Comparison of ENCODE assay signal across 12 cellular contexts in genomic region chr20:49297605-49298530, GRCh38. TPM values are rescaled to one million over a fixed set of nuclear protein-coding genes. Genes with fewer than 3 reads are reported as not detected.
DNase-seq lines count a peak whose midpoint lies in the region; ATAC-seq and TF ChIP-seq lines count a peak whose summit lies in the region.
"Had no signal": no experiment of that assay in that cellular context is flagged by ENCODE, and none has a peak within 500 bp of the region (broad histone marks: within the 10 kb centered on the region; RNA-seq: fewer than 3 reads in every experiment).

No MANE protein-coding gene starts in this region.

- no CpG with 5 or more reads among the region's 6 CpGs for WGBS in IMR-90 (ENCODE audit: extremely low coverage in 2 of 2, insufficient read length in 1 of 2), 2 experiments
- WGBS in heart right ventricle, 2 donors: 84% methylated on average over 6 of the region's 6 CpGs

- H3K36me3 Mint-ChIP-seq in CD8-positive, alpha-beta T cell: peaks cover 18% of the 10 kb centered on the region
- peaks cover 15% of the 10 kb centered on the region for H3K36me3 Mint-ChIP-seq in activated T-helper 17 cell treated with anti-CD3 and anti-CD28 coated beads, Interleukin-2, amount 50 U/mL, for 72 hours (ENCODE audit: low read depth)
- peaks cover 9 to 32% (median 24%) of the 10 kb centered on the region in 5 donors for H3K36me3 Mint-ChIP-seq in naive thymus-derived CD4-positive, alpha-beta T cell

- no peaks in the 10 kb centered on the region for H3K27me3 ChIP-seq in CD8-positive, alpha-beta T cell (ENCODE audit: insufficient read depth, low read length)
- H3K27me3 ChIP-seq in IMR-90 (ENCODE audit: control insufficient read depth, insufficient read depth, low read length) (no peaks in the 10 kb centered on the region), heart right ventricle (no peaks in the 10 kb centered on the region)
- no peaks in the 10 kb centered on the region for H3K27me3 ChIP-seq in naive thymus-derived CD4-positive, alpha-beta T cell (ENCODE audit: control insufficient read depth in 2 of 2, insufficient read depth in 2 of 2, low read length in 2 of 2)

- POLR2A ChIA-PET in CD8-positive, alpha-beta T cell (lab: Charles Lee): interaction anchor here (0.6 to 1.9 kb wide), 6 partner anchors 9 to 519 kb away, joined by 3 to 28 read pairs (median 4); partner anchors contain the start of gene ZNFX1
- POLR2A ChIA-PET in IMR-90 (lab: Charles Lee; ENCODE audit: unreplicated experiment): no interaction called here
- POLR2A ChIA-PET in naive thymus-derived CD4-positive, alpha-beta T cell (lab: Charles Lee): interaction anchor here (1.9 kb wide), 1 partner anchor 19 kb away, joined by 6 read pairs; no protein-coding TSS in a partner anchor

- no peaks in the 10 kb centered on the region for H3K36me3 ChIP-seq in CD8-positive, alpha-beta T cell (ENCODE audit: insufficient read depth, low read length)
- H3K36me3 ChIP-seq in IMR-90 (ENCODE audit: control insufficient read depth, insufficient read depth, low read length): no peaks in the 10 kb centered on the region
- peaks cover 0 to 5% (median 0%) of the 10 kb centered on the region in 3 experiments for H3K36me3 ChIP-seq in naive thymus-derived CD4-positive, alpha-beta T cell (ENCODE audit: control insufficient read depth in 2 of 3, insufficient read depth in 3 of 3, low read length in 3 of 3)
- peaks cover 0 to 11% (median 2%) of the 10 kb centered on the region in 9 donors for H3K36me3 ChIP-seq in heart right ventricle

- H2AFZ ChIP-seq in IMR-90 (replicated peaks; ENCODE audit: low read length, poor library complexity): no peak overlapping the region

- no peak overlapping the region for H3K23ac ChIP-seq in IMR-90 (ENCODE audit: low read depth, low read length)

- H3K14ac ChIP-seq in IMR-90 (replicated peaks; ENCODE audit: low read depth, low read length): 0 out of 2 replicates have a peak overlapping the region, but pooled peaks have one; percentile 25

- peaks cover 8% of the 10 kb centered on the region for H3K9me3 Mint-ChIP-seq in CD8-positive, alpha-beta T cell
- H3K9me3 Mint-ChIP-seq in activated T-helper 17 cell treated with anti-CD3 and anti-CD28 coated beads, Interleukin-2, amount 50 U/mL, for 72 hours: no peaks in the 10 kb centered on the region
- H3K9me3 Mint-ChIP-seq in naive thymus-derived CD4-positive, alpha-beta T cell: peaks cover 4 to 19% (median 8%) of the 10 kb centered on the region in 11 donors

- H2AK5ac ChIP-seq in IMR-90 (ENCODE audit: low read depth, low read length): no peak overlapping the region

- H3K4me3 Mint-ChIP-seq in CD8-positive, alpha-beta T cell: no peak overlapping the region
- H3K4me3 Mint-ChIP-seq in activated T-helper 17 cell treated with anti-CD3 and anti-CD28 coated beads, Interleukin-2, amount 50 U/mL, for 72 hours: no peak overlapping the region
- H3K4me3 Mint-ChIP-seq in naive thymus-derived CD4-positive, alpha-beta T cell: peak overlapping the region in 1 of 10 donors; percentile 38

- H3K27ac Mint-ChIP-seq in CD8-positive, alpha-beta T cell: peak overlapping the region; percentile 84
- peak overlapping the region; percentile 41 for H3K27ac Mint-ChIP-seq in activated T-helper 17 cell treated with anti-CD3 and anti-CD28 coated beads, Interleukin-2, amount 50 U/mL, for 72 hours
- H3K27ac Mint-ChIP-seq in naive thymus-derived CD4-positive, alpha-beta T cell: peak overlapping the region in 5 of 9 donors; percentile 47 to 73 (median 71)
- H3K27ac Mint-ChIP-seq: progenitor cell of endocrine pancreas had no signal

- H3K27me3 Mint-ChIP-seq in CD8-positive, alpha-beta T cell (ENCODE audit: low read depth): no peaks in the 10 kb centered on the region
- no peaks in the 10 kb centered on the region for H3K27me3 Mint-ChIP-seq in activated T-helper 17 cell treated with anti-CD3 and anti-CD28 coated beads, Interleukin-2, amount 50 U/mL, for 72 hours
- H3K27me3 Mint-ChIP-seq in naive thymus-derived CD4-positive, alpha-beta T cell: no peaks in the 10 kb centered on the region
- H3K27me3 Mint-ChIP-seq: progenitor cell of endocrine pancreas had no signal

- no peak overlapping the region for H3K4me3 ChIP-seq in CD8-positive, alpha-beta T cell (ENCODE audit: low read depth, low read length)
- H3K4me3 ChIP-seq in IMR-90 (ENCODE audit: insufficient read depth, low read depth, low read length): no peak overlapping the region
- H3K4me3 ChIP-seq in naive thymus-derived CD4-positive, alpha-beta T cell (ENCODE audit: low read length): no peak overlapping the region
- no peak overlapping the region for H3K4me3 ChIP-seq in heart right ventricle

- no peak overlapping the region for H4K8ac ChIP-seq in IMR-90 (ENCODE audit: low read depth in 2 of 2, low read length in 2 of 2)

- no peak overlapping the region for H2AK9ac ChIP-seq in IMR-90 (replicated peaks; ENCODE audit: low read depth, low read length, poor library complexity)

- H2BK5ac ChIP-seq in IMR-90 (ENCODE audit: low read depth, low read length, poor library complexity, severe bottlenecking): no peak overlapping the region

- peak in 4 of 7 experiments; percentile 5 to 70 (median 32) for DNase-seq in CD8-positive, alpha-beta T cell
- no peak for DNase-seq in IMR-90
- no peak for DNase-seq in naive thymus-derived CD4-positive, alpha-beta T cell
- DNase-seq in activated naive CD4-positive, alpha-beta T cell (lab: John Stamatoyannopoulos, UW): no peak
- DNase-seq in heart right ventricle: no peak
- DNase-seq: activated CD4-positive, alpha-beta T cell treated with anti-CD3 and anti-CD28 coated beads, Interleukin-2, amount 50 U/mL, for 4 hours; DMS53; left ventricle myocardium superior; NCI-H510A had no signal

- dilution Hi-C loops in IMR-90 (cut with HindIII; ENCODE audit: low sequenced_read_pairs, unreplicated experiment): no loop called here

- no peak for TF ChIP-seq POLR2A in IMR-90 (IDR thresholded peaks at IDR 0.05; ENCODE audit: low read depth, low read length)

- H3K4me2 ChIP-seq in IMR-90 (ENCODE audit: low read depth, low read length): no peak overlapping the region

- H2BK120ac ChIP-seq in IMR-90 (ENCODE audit: low read depth, low read length): no peak overlapping the region

- peaks cover 9% of the 10 kb centered on the region for H3K4me1 ChIP-seq in CD8-positive, alpha-beta T cell (ENCODE audit: insufficient read depth, low read length)
- H3K4me1 ChIP-seq in IMR-90 (ENCODE audit: control insufficient read depth, insufficient read depth, low read length): no peaks in the 10 kb centered on the region
- H3K4me1 ChIP-seq in naive thymus-derived CD4-positive, alpha-beta T cell (ENCODE audit: control insufficient read depth in 2 of 2, insufficient read depth in 2 of 2, low read length in 2 of 2): peaks cover 0 to 7% of the 10 kb centered on the region in 2 donors
- peaks cover 0 to 13% (median 0%) of the 10 kb centered on the region in 9 donors for H3K4me1 ChIP-seq in heart right ventricle

- intact Hi-C loops in CD8-positive, alpha-beta T cell (cut with DNase I, micrococcal nuclease): no loop called here
- intact Hi-C loops in IMR-90 (cut with micrococcal nuclease): no loop called here
- intact Hi-C loops in naive thymus-derived CD4-positive, alpha-beta T cell (cut with micrococcal nuclease): no loop called here
- intact Hi-C loops in heart right ventricle (cut with DNase I): no loop called here

- H3K79me1 ChIP-seq in IMR-90 (ENCODE audit: low read depth in 1 of 2, low read length in 2 of 2): no peaks in the 10 kb centered on the region

- H3K9me1 ChIP-seq in IMR-90 (ENCODE audit: insufficient read depth, low read length): no peaks in the 10 kb centered on the region

- no peak overlapping the region for H3K56ac ChIP-seq in IMR-90 (ENCODE audit: extremely low read depth, insufficient read depth, low read length)

- peak; percentile 78 for ATAC-seq in CD8-positive, alpha-beta T cell
- ATAC-seq in IMR-90 (ENCODE audit: low read depth) (no peak), HG03469 (IDR thresholded peaks at IDR 0.05; ENCODE audit: unreplicated experiment) (no peak), heart right ventricle (no peak)
- no peak for ATAC-seq in activated T-helper 17 cell treated with anti-CD3 and anti-CD28 coated beads, Interleukin-2, amount 50 U/mL, for 72 hours (replicated peaks)
- ATAC-seq in naive thymus-derived CD4-positive, alpha-beta T cell: peak; percentile 45
- ATAC-seq: left ventricle myocardium superior had no signal

- peaks cover 14% of the 10 kb centered on the region for H3K4me1 Mint-ChIP-seq in CD8-positive, alpha-beta T cell (ENCODE audit: low read depth)
- H3K4me1 Mint-ChIP-seq in activated T-helper 17 cell treated with anti-CD3 and anti-CD28 coated beads, Interleukin-2, amount 50 U/mL, for 72 hours: peaks cover 5% of the 10 kb centered on the region
- peaks cover 5 to 13% (median 10%) of the 10 kb centered on the region in 7 donors for H3K4me1 Mint-ChIP-seq in naive thymus-derived CD4-positive, alpha-beta T cell

- no peak for TF ChIP-seq CTCF in CD8-positive, alpha-beta T cell (IDR thresholded peaks at IDR 0.05)
- TF ChIP-seq CTCF in IMR-90 (conservative IDR thresholded peaks at IDR 0.05; ENCODE audit: low read depth, low read length) (no peak), heart right ventricle (IDR thresholded peaks at IDR 0.05) (no peak)

- H2BK15ac ChIP-seq in IMR-90 (ENCODE audit: low read depth, low read length): no peak overlapping the region

- no peak overlapping the region for H2BK20ac ChIP-seq in IMR-90 (ENCODE audit: low read depth, low read length)

- CTCF ChIA-PET in CD8-positive, alpha-beta T cell (lab: Charles Lee): interaction anchor here (0.8 to 1.2 kb wide), 2 partner anchors 21 to 26 kb away, joined by 3 read pairs; no protein-coding TSS in a partner anchor
- CTCF ChIA-PET in IMR-90 (lab: Yijun Ruan, JAX): interaction anchor here (0.8 kb wide), 1 partner anchor 10 kb away, joined by 5 read pairs; no protein-coding TSS in a partner anchor
- CTCF ChIA-PET in naive thymus-derived CD4-positive, alpha-beta T cell (lab: Charles Lee): no interaction called here

- H3K4ac ChIP-seq in IMR-90 (ENCODE audit: low read depth, low read length): no peak overlapping the region

- no peak overlapping the region for H3K18ac ChIP-seq in IMR-90 (ENCODE audit: low read depth, low read length)

- no peak overlapping the region for H3K27ac ChIP-seq in CD8-positive, alpha-beta T cell (ENCODE audit: low read depth, low read length)
- H3K27ac ChIP-seq in IMR-90 (ENCODE audit: insufficient read depth, low read length): no peak overlapping the region
- H3K27ac ChIP-seq in naive thymus-derived CD4-positive, alpha-beta T cell (ENCODE audit: low read depth, low read length): no peak overlapping the region
- H3K27ac ChIP-seq in heart right ventricle: peak overlapping the region in 1 of 10 donors; percentile 77

- no TSS peak for BruUV-seq in IMR-90 (replicated peaks; lab: Mats Ljungman, UMichigan)

- H4K20me1 ChIP-seq in IMR-90 (ENCODE audit: insufficient read depth, low read length): no peaks in the 10 kb centered on the region

- TF ChIP-seq RAD21 in IMR-90 (IDR thresholded peaks at IDR 0.05; ENCODE audit: low read length): no peak

- in situ Hi-C loops in IMR-90 (cut with MboI; ENCODE audit: low sequenced_read_pairs): no loop called here

- H4K91ac ChIP-seq in IMR-90 (ENCODE audit: insufficient read depth, low read depth, low read length): no peak overlapping the region

- no peak overlapping the region for H3K9ac ChIP-seq in IMR-90 (ENCODE audit: low read depth, low read length)

- H4K5ac ChIP-seq in IMR-90 (ENCODE audit: low read depth, low read length): no peak overlapping the region

- H3K9me3 ChIP-seq in CD8-positive, alpha-beta T cell (ENCODE audit: low read length): no peaks in the 10 kb centered on the region
- H3K9me3 ChIP-seq in IMR-90 (ENCODE audit: control insufficient read depth, insufficient read depth, low read length) (no peaks in the 10 kb centered on the region), heart right ventricle (no peaks in the 10 kb centered on the region)
- H3K9me3 ChIP-seq in naive thymus-derived CD4-positive, alpha-beta T cell (ENCODE audit: control insufficient read depth in 2 of 3, low read length in 3 of 3): peaks cover 0 to 3% (median 0%) of the 10 kb centered on the region in 3 experiments

RNA-seq across cellular contexts. Expression of gene ZNFX1, which starts 20.0 kb away (rescaled TPM):
- 10 to 100 TPM; 53.8 to 55.0 TPM for total RNA-seq in CD8-positive, alpha-beta T cell
- total RNA-seq in IMR-90 (2012; rRNA removed) (46.7 and 60.9 TPM in 2 replicates), heart right ventricle (10 to 100 TPM; 18.9 to 49.5 (median 24.8) TPM)
- polyA plus RNA-seq in IMR-90 (2012; rRNA removed) (8.5 and 10.9 TPM in 2 replicates), heart right ventricle (1 to 10 TPM; 7.8 to 8.5 TPM)
- 4.3 and 5.4 TPM in 2 replicates for polyA plus RNA-seq in IMR-90 (2012; cell fraction: cytosol; rRNA removed)
- polyA plus RNA-seq in IMR-90 (2012; cell fraction: nucleus; rRNA removed; ENCODE audit: low replicate concordance): 5.7 and 9.9 TPM in 2 replicates
- 10 to 100 TPM; 32.8 to 54.9 TPM for total RNA-seq in activated T-helper 17 cell treated with anti-CD3 and anti-CD28 coated beads, Interleukin-2, amount 50 U/mL, for 72 hours
- total RNA-seq in naive thymus-derived CD4-positive, alpha-beta T cell: 10 to 100 TPM; 45.0 to 83.7 (median 62.2) TPM
- polyA plus RNA-seq in naive thymus-derived CD4-positive, alpha-beta T cell: 10 to 100 TPM; 34.5 to 79.5 TPM

Comparison
In these comparisons a context has a peak if more than half of its experiments do, and no peak if none do; other contexts are left out.
1. ATAC-seq: peak in CD8-positive, alpha-beta T cell (single experiment) and naive thymus-derived CD4-positive, alpha-beta T cell (single experiment); none in IMR-90 (single experiment), activated T-helper 17 cell treated with anti-CD3 and anti-CD28 coated beads, Interleukin-2, amount 50 U/mL, for 72 hours (single experiment), HG03469 (single experiment) and heart right ventricle (0 of 8).
2. DNase-seq: peak in CD8-positive, alpha-beta T cell (4 of 7); none in IMR-90 (single experiment), naive thymus-derived CD4-positive, alpha-beta T cell (0 of 9), activated naive CD4-positive, alpha-beta T cell (0 of 4) and heart right ventricle (0 of 2).
3. Peak in every context shown above with its lines, with median percentiles within 50 percentile points of each other: H3K27ac Mint-ChIP-seq.